ENCODE assay signal across 12 cellular contexts in the genomic region with DNA sequence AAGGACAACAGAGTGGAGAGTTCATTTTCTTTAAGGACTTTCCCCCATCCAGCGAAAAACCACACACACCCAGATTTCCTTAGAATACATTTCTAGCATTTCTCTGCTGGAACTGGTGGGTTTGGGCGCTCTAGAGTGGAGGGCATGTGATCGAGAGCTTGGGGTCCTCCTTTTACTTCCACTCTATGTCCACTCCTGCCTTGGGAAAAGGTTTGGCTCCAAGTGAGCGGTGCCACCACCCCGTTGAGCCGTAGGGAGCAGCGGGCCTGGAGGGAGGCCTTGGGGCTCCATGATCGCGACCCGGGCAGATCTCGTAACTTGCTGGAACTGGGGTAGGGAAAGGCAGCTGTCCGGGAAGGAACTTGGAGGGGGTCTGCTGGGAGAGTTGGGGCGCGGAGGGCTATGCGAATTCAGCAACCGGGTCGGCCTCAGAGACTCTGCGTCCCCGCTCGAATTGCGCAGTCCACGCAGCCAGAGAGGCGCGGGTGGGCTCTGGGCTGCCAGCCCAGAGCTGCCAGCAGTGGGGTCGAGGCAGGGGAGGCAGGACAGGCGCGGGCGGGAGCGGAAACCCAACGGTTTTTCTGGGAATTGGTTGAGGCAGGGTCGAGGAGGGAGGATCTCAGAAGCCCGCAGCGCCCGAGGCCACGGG. TPM values are rescaled to one million over a fixed set of nuclear protein-coding genes. Genes with fewer than 3 reads are reported as not detected.
A peak's percentile ranks its signal among the peaks of the same experiment; 100 is the strongest.
DNase-seq lines count a peak whose midpoint lies in the region; ATAC-seq and TF ChIP-seq lines count a peak whose summit lies in the region.
"Had no signal": no experiment of that assay in that cellular context is flagged by ENCODE, and none has a peak within 500 bp of the region (broad histone marks: within the 10 kb centered on the region; RNA-seq: fewer than 3 reads in every experiment).

No MANE protein-coding gene starts in this region.

- H3K4me3 ChIP-seq in mesendoderm (ENCODE audit: low read length) (no peak overlapping the region), prostate gland (no peak overlapping the region), vagina (no peak overlapping the region), dorsolateral prefrontal cortex (peak overlapping the region in 3 of 59 donors; percentile 19 to 42 (median 25))

- no peak overlapping the region for H4K8ac ChIP-seq in mesendoderm (ENCODE audit: low read depth, low read length)

- peak overlapping the region; percentile 11 for H3K4me2 ChIP-seq in mesendoderm (ENCODE audit: low read length)

- no peak for DNase-seq in activated naive CD8-positive, alpha-beta T cell treated with anti-CD3 and anti-CD28 coated beads, Interleukin-2, amount 50 U/mL, for 24 hours
- no peak for DNase-seq in activated naive CD8-positive, alpha-beta T cell treated with anti-CD3 and anti-CD28 coated beads for 36 hours
- DNase-seq in mesendoderm: no peak
- DNase-seq in stimulated activated effector memory CD8-positive, alpha-beta T cell treated with anti-CD3 and anti-CD28 coated beads, Interleukin-12 subunit alpha, Interleukin-12 subunit beta, amount 100 ng/mL, for 72 hours (ENCODE audit: low spot score in 2 of 2): no peak
- no peak for DNase-seq in prostate gland (ENCODE audit: low spot score)
- DNase-seq in vagina (ENCODE audit: extremely low spot score in 2 of 2): no peak
- DNase-seq in dorsolateral prefrontal cortex: no peak
- DNase-seq: NCI-H2171, pancreas had no signal

- no peak overlapping the region for H2AK5ac ChIP-seq in mesendoderm (ENCODE audit: low read length)

- peaks cover 44% of the 10 kb centered on the region for H3K27me3 Mint-ChIP-seq in activated naive CD8-positive, alpha-beta T cell
- peaks cover 78% of the 10 kb centered on the region for H3K27me3 Mint-ChIP-seq in activated naive CD8-positive, alpha-beta T cell treated with anti-CD3 and anti-CD28 coated beads, Interleukin-2, amount 50 U/mL, for 24 hours
- peaks cover 85% of the 10 kb centered on the region for H3K27me3 Mint-ChIP-seq in activated naive CD8-positive, alpha-beta T cell treated with anti-CD3 and anti-CD28 coated beads for 36 hours

- no peak overlapping the region for H3K18ac ChIP-seq in mesendoderm (ENCODE audit: low read length)

- peak overlapping the region; percentile 68 for H3K4me3 Mint-ChIP-seq in activated naive CD8-positive, alpha-beta T cell
- no peak overlapping the region for H3K4me3 Mint-ChIP-seq in activated naive CD8-positive, alpha-beta T cell treated with anti-CD3 and anti-CD28 coated beads, Interleukin-2, amount 50 U/mL, for 24 hours
- peak overlapping the region; percentile 24 for H3K4me3 Mint-ChIP-seq in activated naive CD8-positive, alpha-beta T cell treated with anti-CD3 and anti-CD28 coated beads for 36 hours
- peak overlapping the region; percentile 84 for H3K4me3 Mint-ChIP-seq in stimulated activated effector memory CD8-positive, alpha-beta T cell treated with anti-CD3 and anti-CD28 coated beads, Interleukin-12 subunit alpha, Interleukin-12 subunit beta, amount 100 ng/mL, for 72 hours

- no peaks in the 10 kb centered on the region for H3K79me2 ChIP-seq in mesendoderm (ENCODE audit: control insufficient read depth, insufficient read depth, low read length)

- H2BK120ac ChIP-seq in mesendoderm (ENCODE audit: low read depth, low read length): no peak overlapping the region

- H4K5ac ChIP-seq in mesendoderm (ENCODE audit: low read length): no peak overlapping the region

- H3K36me3 ChIP-seq in mesendoderm (ENCODE audit: control insufficient read depth, insufficient read depth, low read length) (no peaks in the 10 kb centered on the region), prostate gland (no peaks in the 10 kb centered on the region), vagina (no peaks in the 10 kb centered on the region)
- H3K36me3 ChIP-seq: pancreas had no signal

- WGBS in mesendoderm (ENCODE audit: extremely low coverage, insufficient coverage, low lambda C conversion rate): no CpG with 5 or more reads among the region's 35 CpGs
- 31% methylated on average over 35 of the region's 35 CpGs for WGBS in prostate gland

- no peak overlapping the region for H3K27ac Mint-ChIP-seq in activated naive CD8-positive, alpha-beta T cell
- no peak overlapping the region for H3K27ac Mint-ChIP-seq in activated naive CD8-positive, alpha-beta T cell treated with anti-CD3 and anti-CD28 coated beads, Interleukin-2, amount 50 U/mL, for 24 hours
- no peak overlapping the region for H3K27ac Mint-ChIP-seq in activated naive CD8-positive, alpha-beta T cell treated with anti-CD3 and anti-CD28 coated beads for 36 hours
- no peak overlapping the region for H3K27ac Mint-ChIP-seq in stimulated activated effector memory CD8-positive, alpha-beta T cell treated with anti-CD3 and anti-CD28 coated beads, Interleukin-12 subunit alpha, Interleukin-12 subunit beta, amount 100 ng/mL, for 72 hours

- H2BK5ac ChIP-seq in mesendoderm (ENCODE audit: low read length): no peak overlapping the region

- TF ChIP-seq POLR2A in prostate gland (IDR thresholded peaks at IDR 0.05) (no peak), vagina (IDR thresholded peaks at IDR 0.05) (no peak)

- peaks cover 35% of the 10 kb centered on the region for H3K4me1 Mint-ChIP-seq in activated naive CD8-positive, alpha-beta T cell (ENCODE audit: low read depth)
- H3K4me1 Mint-ChIP-seq in activated naive CD8-positive, alpha-beta T cell treated with anti-CD3 and anti-CD28 coated beads, Interleukin-2, amount 50 U/mL, for 24 hours: peaks cover 19% of the 10 kb centered on the region
- H3K4me1 Mint-ChIP-seq in activated naive CD8-positive, alpha-beta T cell treated with anti-CD3 and anti-CD28 coated beads for 36 hours: peaks cover 15% of the 10 kb centered on the region
- H3K4me1 Mint-ChIP-seq in stimulated activated effector memory CD8-positive, alpha-beta T cell treated with anti-CD3 and anti-CD28 coated beads, Interleukin-12 subunit alpha, Interleukin-12 subunit beta, amount 100 ng/mL, for 72 hours: peaks cover 37% of the 10 kb centered on the region

- H3K27me3 ChIP-seq in mesendoderm (ENCODE audit: insufficient read depth, low read length, poor library complexity): peaks cover 71% of the 10 kb centered on the region
- peaks cover 43% of the 10 kb centered on the region for H3K27me3 ChIP-seq in prostate gland (replicated peaks; ENCODE audit: insufficient read depth)
- peaks cover 28% of the 10 kb centered on the region for H3K27me3 ChIP-seq in vagina
- H3K27me3 ChIP-seq in dorsolateral prefrontal cortex: peaks cover 18 to 100% (median 92%) of the 10 kb centered on the region in 45 donors

- TF ChIP-seq CTCF in prostate gland (IDR thresholded peaks at IDR 0.05) (no peak), vagina (IDR thresholded peaks at IDR 0.05) (no peak), dorsolateral prefrontal cortex (IDR thresholded peaks at IDR 0.05 in 54 of 56, conservative IDR thresholded peaks at IDR 0.05 in 2 of 56; ENCODE audit: low read depth in 1 of 56, partially characterized antibody in 56 of 56) (no peak)

- H2BK15ac ChIP-seq in mesendoderm (replicated peaks; ENCODE audit: low read depth): no peak overlapping the region

- no peaks in the 10 kb centered on the region for H3K79me1 ChIP-seq in mesendoderm (ENCODE audit: low read length)

- H3K9me3 Mint-ChIP-seq in activated naive CD8-positive, alpha-beta T cell (ENCODE audit: low read depth): no peaks in the 10 kb centered on the region
- no peaks in the 10 kb centered on the region for H3K9me3 Mint-ChIP-seq in activated naive CD8-positive, alpha-beta T cell treated with anti-CD3 and anti-CD28 coated beads, Interleukin-2, amount 50 U/mL, for 24 hours
- no peaks in the 10 kb centered on the region for H3K9me3 Mint-ChIP-seq in activated naive CD8-positive, alpha-beta T cell treated with anti-CD3 and anti-CD28 coated beads for 36 hours
- no peaks in the 10 kb centered on the region for H3K9me3 Mint-ChIP-seq in stimulated activated effector memory CD8-positive, alpha-beta T cell treated with anti-CD3 and anti-CD28 coated beads, Interleukin-12 subunit alpha, Interleukin-12 subunit beta, amount 100 ng/mL, for 72 hours

- ATAC-seq in activated naive CD8-positive, alpha-beta T cell treated with anti-CD3 and anti-CD28 coated beads, Interleukin-2, amount 50 U/mL, for 24 hours: no peak
- ATAC-seq in stimulated activated effector memory CD8-positive, alpha-beta T cell treated with anti-CD3 and anti-CD28 coated beads, Interleukin-12 subunit alpha, Interleukin-12 subunit beta, amount 100 ng/mL, for 72 hours: no peak
- ATAC-seq: pancreas had no signal

- peak overlapping the region; percentile 22 for H3K56ac ChIP-seq in mesendoderm (ENCODE audit: low read length)

- intact Hi-C loops in prostate gland (cut with DNase I) (no loop called here), vagina (cut with DNase I) (no loop called here), dorsolateral prefrontal cortex (cut with DNase I) (loop anchor here in 1 of 2 donors (5.0 kb wide), 1 partner anchor 39 kb away; no protein-coding TSS in a partner anchor)

- H3K23ac ChIP-seq in mesendoderm (ENCODE audit: low read length): no peak overlapping the region

- no peaks in the 10 kb centered on the region for H3K36me3 Mint-ChIP-seq in activated naive CD8-positive, alpha-beta T cell
- no peaks in the 10 kb centered on the region for H3K36me3 Mint-ChIP-seq in activated naive CD8-positive, alpha-beta T cell treated with anti-CD3 and anti-CD28 coated beads, Interleukin-2, amount 50 U/mL, for 24 hours (ENCODE audit: low read depth)
- no peaks in the 10 kb centered on the region for H3K36me3 Mint-ChIP-seq in activated naive CD8-positive, alpha-beta T cell treated with anti-CD3 and anti-CD28 coated beads for 36 hours
- H3K36me3 Mint-ChIP-seq in stimulated activated effector memory CD8-positive, alpha-beta T cell treated with anti-CD3 and anti-CD28 coated beads, Interleukin-12 subunit alpha, Interleukin-12 subunit beta, amount 100 ng/mL, for 72 hours: no peaks in the 10 kb centered on the region

- no peak overlapping the region for H3K4ac ChIP-seq in mesendoderm (ENCODE audit: low read depth, low read length)

- H3K9ac ChIP-seq in mesendoderm (ENCODE audit: low read length): no peak overlapping the region

- H3K4me1 ChIP-seq in mesendoderm (ENCODE audit: control insufficient read depth, low read depth, low read length) (peaks cover 8% of the 10 kb centered on the region), prostate gland (replicated peaks) (peaks cover 8% of the 10 kb centered on the region), vagina (peaks cover 36% of the 10 kb centered on the region)

- H3K9me3 ChIP-seq in prostate gland: no peaks in the 10 kb centered on the region
- no peaks in the 10 kb centered on the region for H3K9me3 ChIP-seq in vagina
- H3K9me3 ChIP-seq: pancreas had no signal

- H3K27ac ChIP-seq in mesendoderm (ENCODE audit: low read depth, low read length) (no peak overlapping the region), prostate gland (no peak overlapping the region), vagina (no peak overlapping the region), dorsolateral prefrontal cortex (no peak overlapping the region)
- H3K27ac ChIP-seq: pancreas had no signal

RNA-seq across cellular contexts. Expression of gene DLX4, which starts 2.3 kb away (rescaled TPM):
- total RNA-seq in activated naive CD8-positive, alpha-beta T cell treated with anti-CD3 and anti-CD28 coated beads for 36 hours: under 1 TPM; 0.62 to 0.70 TPM
- polyA plus RNA-seq in mesendoderm (2013, experiment 1 of 2): 0.55 TPM
- 0.31 TPM for polyA plus RNA-seq in mesendoderm (2013, experiment 2 of 2)
- not detected for total RNA-seq in prostate gland
- 1.2 TPM for total RNA-seq in vagina
- 1 to 10 TPM in 20 of 120 experiments, under 1 TPM in 41, not detected in 59; 0.27 to 2.5 (median 0.76) TPM for total RNA-seq in dorsolateral prefrontal cortex

RNA-seq across cellular contexts. Expression of gene DLX3, which starts 23.7 kb away (rescaled TPM):
- under 1 TPM; 0.16 to 0.19 TPM for total RNA-seq in activated naive CD8-positive, alpha-beta T cell treated with anti-CD3 and anti-CD28 coated beads for 36 hours
- 0.13 TPM for polyA plus RNA-seq in mesendoderm (2013, experiment 1 of 2)
- polyA plus RNA-seq in mesendoderm (2013, experiment 2 of 2): 0.06 TPM
- total RNA-seq in prostate gland: under 1 TPM; 0.36 to 0.68 TPM
- total RNA-seq in vagina: 1.7 TPM
- total RNA-seq in dorsolateral prefrontal cortex: under 1 TPM in 49 of 120 experiments, not detected in 71; 0.14 to 0.93 (median 0.37) TPM
- total RNA-seq: SK-MEL-5 had no signal
- polyA plus RNA-seq: AG04450 had no signal
